In genomic region chr6:108589244-108589730, GRCh38 we compare ENCODE assay signal across 8 cellular contexts. TPM values are rescaled to one million over a fixed set of nuclear protein-coding genes. Genes with fewer than 3 reads are reported as not detected.
DNase-seq lines count a peak whose midpoint lies in the region; ATAC-seq and TF ChIP-seq lines count a peak whose summit lies in the region.

No MANE protein-coding gene starts in this region.

- no peaks in the 10 kb centered on the region for H3K9me3 ChIP-seq in T-helper 17 cell (ENCODE audit: control insufficient read depth, low read length, poor library complexity, severe bottlenecking)

- H3K27ac ChIP-seq in foreskin keratinocyte: peak overlapping the region; percentile 24

- H3K27me3 Mint-ChIP-seq in T-helper 17 cell: no peaks in the 10 kb centered on the region
- H3K27me3 Mint-ChIP-seq in nephron (ENCODE audit: low read depth): no peaks in the 10 kb centered on the region

- H3K4me1 ChIP-seq in foreskin keratinocyte: peaks cover 36% of the 10 kb centered on the region

- H3K4me3 Mint-ChIP-seq in T-helper 17 cell: no peak overlapping the region
- H3K4me3 Mint-ChIP-seq in nephron: peak overlapping the region; percentile 4 to 48 (median 23)

- ATAC-seq in T-helper 17 cell (peak; percentile 22), foreskin keratinocyte (peak; percentile 85), HG03097 (IDR thresholded peaks at IDR 0.05; ENCODE audit: low FRiP score, unreplicated experiment) (no peak)

- no peak for TF ChIP-seq CTCF in AG10803 (conservative IDR thresholded peaks at IDR 0.05; ENCODE audit: low read length)
- no peak for TF ChIP-seq CTCF in foreskin keratinocyte (conservative IDR thresholded peaks at IDR 0.05)
- no peak for TF ChIP-seq CTCF in nephron (IDR thresholded peaks at IDR 0.05; ENCODE audit: unreplicated experiment in 3 of 3)

- H3K36me3 Mint-ChIP-seq in T-helper 17 cell (ENCODE audit: low read depth) (no peaks in the 10 kb centered on the region), nephron (ENCODE audit: low read depth) (peaks cover 3% of the 10 kb centered on the region)

- no peaks in the 10 kb centered on the region for H3K27me3 ChIP-seq in foreskin keratinocyte

- no peak overlapping the region for H3K4me3 ChIP-seq in AG10803 (ENCODE audit: low read length)

- H3K4me1 Mint-ChIP-seq in T-helper 17 cell: peaks cover 51% of the 10 kb centered on the region
- H3K4me1 Mint-ChIP-seq in nephron: peaks cover 88% of the 10 kb centered on the region

- H3K9me3 Mint-ChIP-seq in nephron: no peaks in the 10 kb centered on the region

- DNase-seq in AG10803 (ENCODE audit: low read depth) (peak; percentile 34), HK-2 (ENCODE audit: unreplicated experiment) (peak; percentile 45), T-helper 17 cell (no peak), foreskin keratinocyte (peak; percentile 90 to 95), NCI-H1436 (lab: John Stamatoyannopoulos, UW) (no peak)
- no peak for DNase-seq in effector CD4-positive, alpha-beta T cell

- peak overlapping the region; percentile 73 for H3K27ac Mint-ChIP-seq in T-helper 17 cell
- H3K27ac Mint-ChIP-seq in nephron: peak overlapping the region; percentile 77 to 95 (median 89)

RNA-seq across cellular contexts. Expression of gene FOXO3, which starts 28.6 kb away (rescaled TPM):
- total RNA-seq in T-helper 17 cell: 10 to 100 TPM; 22.6 to 34.1 TPM
- total RNA-seq in foreskin keratinocyte: 23.3 and 24.0 TPM in 2 replicates
- 4.2 and 5.4 TPM in 2 replicates for polyA plus RNA-seq in foreskin keratinocyte

Comparison
In these comparisons a context has a peak if more than half of its experiments do, and no peak if none do; other contexts are left out.
1. DNase-seq: peak in AG10803 (single experiment), HK-2 (single experiment) and foreskin keratinocyte (2 of 2); none in T-helper 17 cell (0 of 3), NCI-H1436 (single experiment) and effector CD4-positive, alpha-beta T cell (single experiment).